9 cellular contexts compared by ENCODE assay signal in the genomic region with DNA sequence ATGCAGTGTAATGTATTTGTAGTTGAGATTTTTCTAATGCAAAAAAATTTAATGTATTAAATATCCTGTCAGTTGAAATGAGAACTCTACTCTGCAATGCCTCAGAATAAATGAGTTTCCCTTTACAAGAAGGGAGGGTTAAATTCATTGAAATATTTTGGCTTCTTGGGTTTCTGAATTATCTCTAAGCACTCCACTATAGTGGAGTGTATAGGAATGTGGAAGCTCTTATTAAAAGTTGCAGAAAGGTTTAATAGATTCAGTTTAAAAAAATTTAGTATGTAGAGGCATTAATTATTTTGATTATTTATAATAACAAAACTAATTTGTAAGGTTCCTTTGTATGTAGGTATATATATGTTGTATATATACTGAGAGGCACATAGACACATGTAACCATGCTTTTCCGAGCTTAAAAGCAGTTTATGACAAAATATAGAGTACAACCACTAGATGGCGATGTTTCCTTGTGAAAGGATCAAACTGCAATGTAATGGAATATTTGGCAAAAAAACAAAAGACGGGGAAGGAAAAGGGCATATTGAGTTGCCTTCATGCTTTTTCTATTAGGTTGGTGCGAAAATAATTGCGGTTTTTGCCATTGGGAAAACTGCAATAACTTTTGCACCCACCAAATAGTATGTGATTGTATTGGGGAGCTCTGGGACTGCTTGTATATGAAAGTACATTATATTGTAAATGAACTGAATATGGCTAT.
DNase-seq lines count a peak whose midpoint lies in the region; ATAC-seq and TF ChIP-seq lines count a peak whose summit lies in the region.
"Had no signal": no experiment of that assay in that cellular context is flagged by ENCODE, and none has a peak within 500 bp of the region (broad histone marks: within the 10 kb centered on the region; RNA-seq: fewer than 3 reads in every experiment).

No MANE protein-coding gene starts in this region.

- H3K4me1 ChIP-seq in ascending aorta, result no peaks in the 10 kb centered on the region
- H3K4me1 ChIP-seq in iPS DF 6.9 (ENCODE audit: control insufficient read depth, insufficient read depth, low read length), result no peaks in the 10 kb centered on the region
- no peaks in the 10 kb centered on the region for H3K4me1 ChIP-seq in tibial artery

- no peaks in the 10 kb centered on the region for H3K4me1 Mint-ChIP-seq in CD4-positive, alpha-beta T cell (ENCODE audit: low read depth)

- H3K9me3 ChIP-seq in CD4-positive, alpha-beta T cell (ENCODE audit: control insufficient read depth, low read length), result no peaks in the 10 kb centered on the region
- no peaks in the 10 kb centered on the region for H3K9me3 ChIP-seq in ascending aorta
- H3K9me3 ChIP-seq in iPS DF 6.9 (ENCODE audit: control insufficient read depth, insufficient read depth, low read length), result no peaks in the 10 kb centered on the region
- H3K9me3 ChIP-seq in tibial artery, result no peaks in the 10 kb centered on the region

- POLR2A ChIA-PET in CD4-positive, alpha-beta T cell (lab: Charles Lee), result no interaction called here

- intact Hi-C loops in CD4-positive, alpha-beta T cell (cut with DNase I, micrococcal nuclease), result loop anchor here in 1 of 2 experiments (5.0 kb wide), 1 partner anchor 1564 kb away; no protein-coding TSS in a partner anchor
- intact Hi-C loops in ascending aorta (cut with DNase I), result no loop called here
- intact Hi-C loops in tibial artery (cut with DNase I; ENCODE audit: low total_unique reads), result no loop called here

- no peak overlapping the region for H3K27ac ChIP-seq in CD4-positive, alpha-beta T cell (ENCODE audit: low read depth, low read length)
- H3K27ac ChIP-seq in ascending aorta (no peak overlapping the region), iPS DF 6.9 (ENCODE audit: low read length) (no peak overlapping the region), tibial artery (no peak overlapping the region)

- no peak overlapping the region for H3K27ac Mint-ChIP-seq in CD4-positive, alpha-beta T cell
- H3K27ac Mint-ChIP-seq: naive thymus-derived CD8-positive, alpha-beta T cell had no signal

- H3K4me3 Mint-ChIP-seq in CD4-positive, alpha-beta T cell, result no peak overlapping the region
- H3K4me3 Mint-ChIP-seq: naive thymus-derived CD8-positive, alpha-beta T cell had no signal

- peaks cover 5% of the 10 kb centered on the region for H3K27me3 Mint-ChIP-seq in CD4-positive, alpha-beta T cell
- H3K27me3 Mint-ChIP-seq: naive thymus-derived CD8-positive, alpha-beta T cell had no signal

- H3K36me3 Mint-ChIP-seq in CD4-positive, alpha-beta T cell (ENCODE audit: low read depth), result no peaks in the 10 kb centered on the region
- H3K36me3 Mint-ChIP-seq: naive thymus-derived CD8-positive, alpha-beta T cell had no signal

- WGBS in iPS DF 6.9 (ENCODE audit: insufficient coverage, insufficient read length), result no CpG with 5 or more reads among the region's 5 CpGs

- peaks cover 3 to 19% of the 10 kb centered on the region in 2 donors for H3K36me3 ChIP-seq in ascending aorta
- no peaks in the 10 kb centered on the region for H3K36me3 ChIP-seq in iPS DF 6.9 (ENCODE audit: control insufficient read depth, insufficient read depth, low read length)
- peaks cover 13 to 20% (median 15%) of the 10 kb centered on the region in 3 donors for H3K36me3 ChIP-seq in tibial artery

- H3K27me3 ChIP-seq in CD4-positive, alpha-beta T cell (ENCODE audit: control insufficient read depth, insufficient read depth, low read length), result no peaks in the 10 kb centered on the region
- H3K27me3 ChIP-seq in ascending aorta, result no peaks in the 10 kb centered on the region
- H3K27me3 ChIP-seq in iPS DF 6.9 (ENCODE audit: control insufficient read depth, insufficient read depth, low read length), result no peaks in the 10 kb centered on the region
- H3K27me3 ChIP-seq in tibial artery, result no peaks in the 10 kb centered on the region

- no peaks in the 10 kb centered on the region for H3K9me3 Mint-ChIP-seq in CD4-positive, alpha-beta T cell
- H3K9me3 Mint-ChIP-seq: naive thymus-derived CD8-positive, alpha-beta T cell had no signal

- ATAC-seq in CD4-positive, alpha-beta T cell (ENCODE audit: poor library complexity), result no peak
- peak; percentile 68 for ATAC-seq in GM18870 (IDR thresholded peaks at IDR 0.05; ENCODE audit: unreplicated experiment)
- peak; percentile 64 for ATAC-seq in HG03139 (IDR thresholded peaks at IDR 0.05; ENCODE audit: unreplicated experiment)
- no peak for ATAC-seq in GM21786 (IDR thresholded peaks at IDR 0.05; ENCODE audit: unreplicated experiment)
- ATAC-seq: naive thymus-derived CD8-positive, alpha-beta T cell had no signal

- CTCF ChIA-PET in CD4-positive, alpha-beta T cell (lab: Charles Lee), result interaction anchor here (0.7 to 2.1 kb wide), 6 partner anchors 9 to 23 kb away, joined by 4 to 11 read pairs (median 5); no protein-coding TSS in a partner anchor

- H3K4me3 ChIP-seq in ascending aorta (no peak overlapping the region), iPS DF 6.9 (ENCODE audit: low read length) (no peak overlapping the region), tibial artery (no peak overlapping the region)

- no peak for DNase-seq in CD4-positive, alpha-beta T cell
- peak; percentile 77 for DNase-seq in NCI-H2227 (lab: John Stamatoyannopoulos, UW; ENCODE audit: unreplicated experiment)
- DNase-seq in ascending aorta (ENCODE audit: low spot score in 2 of 2), result no peak
- DNase-seq in iPS DF 6.9 (ENCODE audit: low read depth, low spot score), result peak; percentile 9
- DNase-seq in tibial artery, result no peak

- peak; percentile 77 for TF ChIP-seq CTCF in CD4-positive, alpha-beta T cell (IDR thresholded peaks at IDR 0.05)
- TF ChIP-seq CTCF in ascending aorta (IDR thresholded peaks at IDR 0.05) (peak; percentile 27 to 66 (median 55)), tibial artery (IDR thresholded peaks at IDR 0.05) (peak; percentile 63 to 69)

Comparison
In these comparisons a context has a peak if more than half of its experiments do, and no peak if none do; other contexts are left out.
1. ATAC-seq: peak in GM18870 (single experiment) and HG03139 (single experiment); none in CD4-positive, alpha-beta T cell (single experiment) and GM21786 (single experiment).
2. DNase-seq: peak in NCI-H2227 (single experiment) and iPS DF 6.9 (single experiment); none in CD4-positive, alpha-beta T cell (0 of 10), ascending aorta (0 of 2) and tibial artery (0 of 2).
3. Peak in every context shown above with its lines, with median percentiles within 50 percentile points of each other: CTCF ChIP-seq.